ENCODE assay signal across 1 cellular context in genomic region chr12:103053089-103053488, GRCh38.
TF ChIP-seq lines count a peak whose summit lies in the region.

No MANE protein-coding gene starts in this region.

TF ChIP-seq in K562, 482 proteins besides CTCF, POLR2A, EP300 and RAD21 (continued from another document):
- TF ChIP-seq, protein P1, sequence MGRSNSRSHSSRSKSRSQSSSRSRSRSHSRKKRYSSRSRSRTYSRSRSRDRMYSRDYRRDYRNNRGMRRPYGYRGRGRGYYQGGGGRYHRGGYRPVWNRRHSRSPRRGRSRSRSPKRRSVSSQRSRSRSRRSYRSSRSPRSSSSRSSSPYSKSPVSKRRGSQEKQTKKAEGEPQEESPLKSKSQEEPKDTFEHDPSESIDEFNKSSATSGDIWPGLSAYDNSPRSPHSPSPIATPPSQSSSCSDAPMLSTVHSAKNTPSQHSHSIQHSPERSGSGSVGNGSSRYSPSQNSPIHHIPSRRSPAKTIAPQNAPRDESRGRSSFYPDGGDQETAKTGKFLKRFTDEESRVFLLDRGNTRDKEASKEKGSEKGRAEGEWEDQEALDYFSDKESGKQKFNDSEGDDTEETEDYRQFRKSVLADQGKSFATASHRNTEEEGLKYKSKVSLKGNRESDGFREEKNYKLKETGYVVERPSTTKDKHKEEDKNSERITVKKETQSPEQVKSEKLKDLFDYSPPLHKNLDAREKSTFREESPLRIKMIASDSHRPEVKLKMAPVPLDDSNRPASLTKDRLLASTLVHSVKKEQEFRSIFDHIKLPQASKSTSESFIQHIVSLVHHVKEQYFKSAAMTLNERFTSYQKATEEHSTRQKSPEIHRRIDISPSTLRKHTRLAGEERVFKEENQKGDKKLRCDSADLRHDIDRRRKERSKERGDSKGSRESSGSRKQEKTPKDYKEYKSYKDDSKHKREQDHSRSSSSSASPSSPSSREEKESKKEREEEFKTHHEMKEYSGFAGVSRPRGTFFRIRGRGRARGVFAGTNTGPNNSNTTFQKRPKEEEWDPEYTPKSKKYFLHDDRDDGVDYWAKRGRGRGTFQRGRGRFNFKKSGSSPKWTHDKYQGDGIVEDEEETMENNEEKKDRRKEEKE (IDR thresholded peaks at IDR 0.05; ENCODE audit: borderline replicate concordance in 1 of 2, control insufficient read depth in 1 of 2, low read depth in 2 of 2, low read length in 1 of 2), result no peak
- TF ChIP-seq XRCC4 (IDR thresholded peaks at IDR 0.05; ENCODE audit: extremely low read depth, insufficient read depth, insufficient read length) (no peak), SP1 (CRISPR knock-in tag; IDR thresholded peaks at IDR 0.05) (no peak)
